20 cellular contexts compared by ENCODE assay signal in the genomic region with DNA sequence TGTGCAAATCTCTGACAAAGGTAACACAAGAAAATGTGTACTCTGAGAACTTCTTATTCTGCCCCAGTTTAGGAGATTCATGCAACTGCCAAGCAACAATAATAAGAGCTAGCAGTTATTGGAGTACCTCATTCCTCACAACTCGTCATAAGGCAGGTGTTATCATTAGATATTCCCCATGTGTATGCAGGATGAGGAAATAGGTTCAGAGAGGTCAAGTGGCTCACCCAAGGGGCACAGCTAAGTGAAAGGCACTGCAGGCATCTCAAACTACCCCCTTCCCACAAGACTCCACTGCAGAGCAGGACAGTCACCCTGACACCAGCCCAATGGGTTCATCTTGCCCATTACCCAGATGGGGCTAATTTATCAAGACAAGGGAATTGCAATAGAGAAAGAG. TPM values are rescaled to one million over a fixed set of nuclear protein-coding genes. Genes with fewer than 3 reads are reported as not detected.
DNase-seq lines count a peak whose midpoint lies in the region; ATAC-seq and TF ChIP-seq lines count a peak whose summit lies in the region.
"Had no signal": no experiment of that assay in that cellular context is flagged by ENCODE, and none has a peak within 500 bp of the region (broad histone marks: within the 10 kb centered on the region; RNA-seq: fewer than 3 reads in every experiment).

No MANE protein-coding gene starts in this region.

- no peak for DNase-seq in activated T-cell treated with anti-CD3 and anti-CD28 coated beads, Interleukin-2, amount 50 U/mL, for 72 hours
- no peak for DNase-seq in activated T-cell treated with anti-CD3 and anti-CD28 coated beads for 4 hours
- DNase-seq in activated B cell treated with CpG ODN at 0.5 μM for 24 hours, result no peak
- DNase-seq in effector memory CD4-positive, alpha-beta T cell, result no peak
- no peak for DNase-seq in NCI-H1048 (lab: John Stamatoyannopoulos, UW)
- DNase-seq in HK-2 (ENCODE audit: unreplicated experiment), result no peak
- DNase-seq: adrenal gland, endodermal cell, Karpas-422, kidney glomerular epithelial cell, mesendoderm, NCI-H1105 treated with DMSO at 0.1 percent for 48 hours, NCI-H2171, NCI-H82, Peyer's patch had no signal

- H3K9me3 ChIP-seq in effector memory CD4-positive, alpha-beta T cell (ENCODE audit: control insufficient read depth, low read length), result no peaks in the 10 kb centered on the region
- H3K9me3 ChIP-seq: adrenal gland, Peyer's patch, right atrium auricular region, vagina had no signal

- no peaks in the 10 kb centered on the region for H3K27me3 ChIP-seq in effector memory CD4-positive, alpha-beta T cell (replicated peaks; ENCODE audit: control insufficient read depth, insufficient read depth, low read length, poor library complexity, severe bottlenecking)
- H3K27me3 ChIP-seq: adrenal gland, Peyer's patch, right atrium auricular region, vagina had no signal

- intact Hi-C loops in activated B cell treated with CpG ODN at 0.5 μM for 24 hours (cut with micrococcal nuclease), result loop anchor here (2.0 kb wide), 1 partner anchor 119 kb away; the partner anchor contains the start of gene ZYX

- peaks cover 8% of the 10 kb centered on the region for H3K36me3 ChIP-seq in effector memory CD4-positive, alpha-beta T cell (ENCODE audit: control insufficient read depth, insufficient read depth, low read length)
- H3K36me3 ChIP-seq: right atrium auricular region had no signal

- peaks cover 12 to 21% of the 10 kb centered on the region in 2 donors for H3K36me3 Mint-ChIP-seq in activated T-cell treated with anti-CD3 and anti-CD28 coated beads, Interleukin-2, amount 50 U/mL, for 72 hours (ENCODE audit: insufficient read depth in 2 of 2)
- peaks cover 21% of the 10 kb centered on the region for H3K36me3 Mint-ChIP-seq in activated B cell treated with CpG ODN at 0.5 μM for 24 hours (ENCODE audit: low read depth)
- H3K36me3 Mint-ChIP-seq in stimulated activated memory B cell treated with anti-CD40 and anti-IgM and Interleukin-4, amounts not matched to agents 10 μg/mL and 1 μg/mL and 100 μg/mL, for 72 hours, result peaks cover 17% of the 10 kb centered on the region

- no peaks in the 10 kb centered on the region for H3K27me3 Mint-ChIP-seq in activated T-cell treated with anti-CD3 and anti-CD28 coated beads, Interleukin-2, amount 50 U/mL, for 72 hours (ENCODE audit: low read depth)
- no peaks in the 10 kb centered on the region for H3K27me3 Mint-ChIP-seq in activated B cell treated with CpG ODN at 0.5 μM for 24 hours
- no peaks in the 10 kb centered on the region for H3K27me3 Mint-ChIP-seq in stimulated activated memory B cell treated with anti-CD40 and anti-IgM and Interleukin-4, amounts not matched to agents 10 μg/mL and 1 μg/mL and 100 μg/mL, for 72 hours

- peak overlapping the region; percentile 36 for H3K27ac ChIP-seq in effector memory CD4-positive, alpha-beta T cell (ENCODE audit: insufficient read depth, low read length, poor library complexity, severe bottlenecking)
- H3K27ac ChIP-seq: adrenal gland, vagina had no signal

- peak overlapping the region; percentile 96 to 99 for H3K4me3 Mint-ChIP-seq in activated T-cell treated with anti-CD3 and anti-CD28 coated beads, Interleukin-2, amount 50 U/mL, for 72 hours
- H3K4me3 Mint-ChIP-seq in activated B cell treated with CpG ODN at 0.5 μM for 24 hours, result peak overlapping the region; percentile 95
- peak overlapping the region; percentile 48 for H3K4me3 Mint-ChIP-seq in stimulated activated memory B cell treated with anti-CD40 and anti-IgM and Interleukin-4, amounts not matched to agents 10 μg/mL and 1 μg/mL and 100 μg/mL, for 72 hours

- H3K4me1 Mint-ChIP-seq in activated T-cell treated with anti-CD3 and anti-CD28 coated beads, Interleukin-2, amount 50 U/mL, for 72 hours (ENCODE audit: low read depth), result peaks cover 69% of the 10 kb centered on the region
- H3K4me1 Mint-ChIP-seq in activated B cell treated with CpG ODN at 0.5 μM for 24 hours, result peaks cover 60% of the 10 kb centered on the region
- peaks cover 61% of the 10 kb centered on the region for H3K4me1 Mint-ChIP-seq in stimulated activated memory B cell treated with anti-CD40 and anti-IgM and Interleukin-4, amounts not matched to agents 10 μg/mL and 1 μg/mL and 100 μg/mL, for 72 hours

- CTCF ChIA-PET in activated B cell treated with CpG ODN at 0.5 μM for 24 hours (lab: Charles Lee), result interaction anchor here (0.9 to 4.2 kb wide), 2 partner anchors 22 to 26 kb away, joined by 3 to 24 read pairs; no protein-coding TSS in a partner anchor

- H3K9me3 Mint-ChIP-seq in activated T-cell treated with anti-CD3 and anti-CD28 coated beads, Interleukin-2, amount 50 U/mL, for 72 hours, result no peaks in the 10 kb centered on the region
- H3K9me3 Mint-ChIP-seq in activated B cell treated with CpG ODN at 0.5 μM for 24 hours, result no peaks in the 10 kb centered on the region
- H3K9me3 Mint-ChIP-seq in stimulated activated memory B cell treated with anti-CD40 and anti-IgM and Interleukin-4, amounts not matched to agents 10 μg/mL and 1 μg/mL and 100 μg/mL, for 72 hours, result no peaks in the 10 kb centered on the region

- no peak for TF ChIP-seq CTCF in activated B cell treated with CpG ODN at 0.5 μM for 24 hours (IDR thresholded peaks at IDR 0.05)

- H3K4me3 ChIP-seq in effector memory CD4-positive, alpha-beta T cell (ENCODE audit: insufficient read depth, low read depth, low read length, poor library complexity, severe bottlenecking), result no peak overlapping the region
- H3K4me3 ChIP-seq: adrenal gland, Peyer's patch, vagina had no signal

- POLR2A ChIA-PET in activated B cell treated with CpG ODN at 0.5 μM for 24 hours (lab: Charles Lee), result no interaction called here

- H3K4me1 ChIP-seq in effector memory CD4-positive, alpha-beta T cell (ENCODE audit: control insufficient read depth, insufficient read depth, low read length, poor library complexity, severe bottlenecking), result peaks cover 36% of the 10 kb centered on the region

- peak overlapping the region; percentile 88 for H3K27ac Mint-ChIP-seq in activated T-cell treated with anti-CD3 and anti-CD28 coated beads, Interleukin-2, amount 50 U/mL, for 72 hours
- peak overlapping the region; percentile 62 for H3K27ac Mint-ChIP-seq in activated B cell treated with CpG ODN at 0.5 μM for 24 hours
- H3K27ac Mint-ChIP-seq in stimulated activated memory B cell treated with anti-CD40 and anti-IgM and Interleukin-4, amounts not matched to agents 10 μg/mL and 1 μg/mL and 100 μg/mL, for 72 hours, result peak overlapping the region; percentile 98
- H3K27ac Mint-ChIP-seq: endodermal cell had no signal

- ATAC-seq in activated T-cell treated with anti-CD3 and anti-CD28 coated beads, Interleukin-2, amount 50 U/mL, for 72 hours (replicated peaks in 1 of 2), result no peak
- ATAC-seq in activated B cell treated with CpG ODN at 0.5 μM for 24 hours (ENCODE audit: low read depth) (no peak), GM21360 (IDR thresholded peaks at IDR 0.05; ENCODE audit: unreplicated experiment) (no peak)
- ATAC-seq in stimulated activated memory B cell treated with anti-CD40 and anti-IgM and Interleukin-4, amounts not matched to agents 10 μg/mL and 1 μg/mL and 100 μg/mL, for 72 hours, result no peak

RNA-seq across cellular contexts. Expression of gene GSTK1, which starts 1.3 kb away (rescaled TPM):
- 100 to 1,000 TPM; 242 to 298 TPM for total RNA-seq in activated T-cell treated with anti-CD3 and anti-CD28 coated beads, Interleukin-2, amount 50 U/mL, for 72 hours
- total RNA-seq in activated B cell treated with CpG ODN at 0.5 μM for 24 hours, result 144 and 150 TPM in 2 replicates

RNA-seq across cellular contexts. Expression of gene TMEM139, which starts 22.9 kb away (rescaled TPM):
- 1 to 10 TPM; 1.3 to 1.5 TPM for total RNA-seq in activated T-cell treated with anti-CD3 and anti-CD28 coated beads, Interleukin-2, amount 50 U/mL, for 72 hours
- total RNA-seq in activated B cell treated with CpG ODN at 0.5 μM for 24 hours, result 0.34 and 0.47 TPM in 2 replicates
- total RNA-seq: vagina had no signal

RNA-seq across cellular contexts. Expression of gene CASP2, which starts 26.2 kb away (rescaled TPM):
- total RNA-seq in activated T-cell treated with anti-CD3 and anti-CD28 coated beads, Interleukin-2, amount 50 U/mL, for 72 hours, result 100 to 1,000 TPM; 126 to 128 TPM
- total RNA-seq in activated B cell treated with CpG ODN at 0.5 μM for 24 hours, result 59.5 and 62.2 TPM in 2 replicates

RNA-seq across cellular contexts. Expression of gene TAS2R40, which starts 40.1 kb away (rescaled TPM):
- not detected for total RNA-seq in activated T-cell treated with anti-CD3 and anti-CD28 coated beads, Interleukin-2, amount 50 U/mL, for 72 hours
- not detected in 2 replicates for total RNA-seq in activated B cell treated with CpG ODN at 0.5 μM for 24 hours
- total RNA-seq: adrenal gland, cardiac septum, endodermal cell, Peyer's patch, right atrium auricular region, vagina had no signal

RNA-seq across cellular contexts. Expression of gene CLCN1, which starts 54.0 kb away (rescaled TPM):
- total RNA-seq in activated T-cell treated with anti-CD3 and anti-CD28 coated beads, Interleukin-2, amount 50 U/mL, for 72 hours, result under 1 TPM in 1 of 2 donors, not detected in 1; 0.09 TPM
- not detected in 2 replicates for total RNA-seq in activated B cell treated with CpG ODN at 0.5 μM for 24 hours
- total RNA-seq: cardiac septum, right atrium auricular region, vagina had no signal
